Comparison of ENCODE assay signal across 8 cellular contexts in the genomic region with DNA sequence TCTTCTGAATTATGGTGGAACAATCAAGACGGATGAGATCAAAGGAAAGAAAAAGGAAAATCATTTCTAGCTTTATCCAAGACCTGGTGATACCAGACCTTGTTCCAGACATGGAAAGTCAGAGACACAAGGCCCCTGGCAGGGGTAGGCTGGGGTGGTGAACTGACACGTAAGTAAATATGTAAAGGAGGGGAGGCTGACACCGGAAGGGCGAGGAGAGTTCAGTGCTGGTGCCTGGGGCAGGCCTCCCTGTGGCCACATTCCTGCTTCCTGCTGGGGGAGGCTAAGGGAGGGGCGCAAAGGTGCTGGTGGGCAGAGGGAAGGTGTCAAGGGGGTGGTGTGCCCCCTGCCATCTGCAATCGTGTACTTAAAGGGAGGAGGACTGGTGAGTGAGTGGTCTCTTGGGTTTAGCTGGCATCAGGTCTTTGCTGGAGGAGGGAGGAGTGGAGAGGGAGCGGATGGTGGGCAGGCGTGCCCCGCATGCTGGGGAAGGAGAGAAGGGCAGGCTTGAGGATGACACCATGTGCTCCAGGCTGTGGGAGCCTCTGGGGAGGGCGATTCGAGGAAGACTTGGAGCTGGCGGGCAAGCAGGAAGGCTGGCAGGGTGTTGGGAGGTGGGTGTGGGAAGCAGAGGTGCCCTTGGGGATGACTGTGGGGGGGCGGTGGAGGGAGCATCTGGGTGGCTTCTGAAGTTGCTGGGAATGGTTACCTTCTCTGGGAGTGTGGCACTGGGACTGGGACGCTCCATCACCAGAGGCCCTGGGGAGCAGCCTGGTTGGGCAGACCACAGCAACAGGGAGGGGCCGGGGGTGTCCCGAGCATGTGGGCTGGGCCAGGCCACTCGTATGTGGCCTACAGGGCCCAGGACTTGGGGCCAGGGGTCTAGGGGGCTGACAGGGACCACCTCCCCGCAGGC. TPM values are rescaled to one million over a fixed set of nuclear protein-coding genes. Genes with fewer than 3 reads are reported as not detected.
A peak's percentile ranks its signal among the peaks of the same experiment; 100 is the strongest.
DNase-seq lines count a peak whose midpoint lies in the region; ATAC-seq and TF ChIP-seq lines count a peak whose summit lies in the region.

No MANE protein-coding gene starts in this region.

- 52 to 57% methylated on average over 13 to 17 of the region's 18 CpGs for WGBS in upper lobe of left lung, 2 donors

- H3K27me3 Mint-ChIP-seq in GM23338 (ENCODE audit: insufficient read depth, low read depth, poor library complexity) = peaks cover 8% of the 10 kb centered on the region

- no peak overlapping the region for H3K4me3 Mint-ChIP-seq in GM23338

- POLR2A ChIA-PET in GM10248 (lab: Yijun Ruan, JAX) = no interaction called here
- POLR2A ChIA-PET in RWPE1 (lab: Yijun Ruan, JAX; ENCODE audit: low non-redundant PET) = no interaction called here

- H3K36me3 Mint-ChIP-seq in GM23338 (ENCODE audit: low read depth) = no peaks in the 10 kb centered on the region

- no peaks in the 10 kb centered on the region for H3K9me2 ChIP-seq in GM23338 (ENCODE audit: insufficient read depth)

- no peaks in the 10 kb centered on the region for H3K9me3 Mint-ChIP-seq in GM23338

- intact Hi-C loops in breast epithelium (cut with DNase I; ENCODE audit: low total_unique reads) = no loop called here
- intact Hi-C loops in mucosa of descending colon (cut with DNase I, micrococcal nuclease) = no loop called here

- CTCF ChIA-PET in GM10248 (lab: Yijun Ruan, JAX) = interaction anchor here (0.9 to 2.3 kb wide), 4 partner anchors 16 to 31 kb away, joined by 3 to 9 read pairs (median 5); partner anchors contain the start of gene AFAP1
- CTCF ChIA-PET in RWPE1 (lab: Yijun Ruan, JAX) = interaction anchor here (0.6 kb wide), 2 partner anchors 38 to 166 kb away, joined by 3 read pairs; no protein-coding TSS in a partner anchor

- peak; percentile 17 for ATAC-seq in GM23338
- ATAC-seq in mucosa of descending colon = peak; percentile 72
- ATAC-seq in upper lobe of left lung (ENCODE audit: low FRiP score in 2 of 2) = peak in 1 of 2 donors; percentile 11

- DNase-seq in GM10248 (ENCODE audit: extremely low spot score) = peak; percentile 62
- DNase-seq in GM23338 (ENCODE audit: low spot score) = no peak
- peak; percentile 26 for DNase-seq in RWPE1 (ENCODE audit: low spot score)
- peak in 1 of 2 donors; percentile 27 for DNase-seq in breast epithelium (ENCODE audit: low spot score in 2 of 2)
- peak; percentile 75 to 86 (median 81) for DNase-seq in mucosa of descending colon
- peak in 1 of 2 donors; percentile 41 for DNase-seq in upper lobe of left lung
- DNase-seq in AG20443 (ENCODE audit: low spot score) = no peak
- DNase-seq in GDM1 (lab: John Stamatoyannopoulos, UW) = no peak

- TF ChIP-seq POLR2A in breast epithelium (IDR thresholded peaks at IDR 0.05) = no peak
- TF ChIP-seq POLR2A in upper lobe of left lung (IDR thresholded peaks at IDR 0.05) = no peak

- H3K4me3 ChIP-seq in GM23338 = no peak overlapping the region
- no peak overlapping the region for H3K4me3 ChIP-seq in breast epithelium
- no peak overlapping the region for H3K4me3 ChIP-seq in mucosa of descending colon
- H3K4me3 ChIP-seq in upper lobe of left lung = peak overlapping the region in 2 of 4 donors; percentile 8 to 31

- no peak overlapping the region for H3K4me2 ChIP-seq in GM23338

- H3F3A ChIP-seq in GM23338 (replicated peaks; ENCODE audit: low read depth) = no peaks in the 10 kb centered on the region

- H3K9me3 ChIP-seq in breast epithelium (no peaks in the 10 kb centered on the region), mucosa of descending colon (no peaks in the 10 kb centered on the region), upper lobe of left lung (no peaks in the 10 kb centered on the region)

- H3K27ac ChIP-seq in GM23338 (ENCODE audit: low read depth) (no peak overlapping the region), RWPE1 (peak overlapping the region; percentile 80), breast epithelium (peak overlapping the region; percentile 90 to 92), upper lobe of left lung (peak overlapping the region; percentile 70 to 84 (median 74))

- H3K4me1 Mint-ChIP-seq in GM23338 = peaks cover 22% of the 10 kb centered on the region

- TF ChIP-seq CTCF in GM10248 (IDR thresholded peaks at IDR 0.05; ENCODE audit: control extremely low read depth, extremely low read depth, low read depth, missing control alignments) (no peak), GM23338 (conservative IDR thresholded peaks at IDR 0.05; ENCODE audit: low read depth in 2 of 2) (no peak), RWPE1 (conservative IDR thresholded peaks at IDR 0.05; ENCODE audit: low read depth) (no peak), breast epithelium (IDR thresholded peaks at IDR 0.05) (no peak), mucosa of descending colon (IDR thresholded peaks at IDR 0.05) (no peak), upper lobe of left lung (IDR thresholded peaks at IDR 0.05) (no peak)

- TF ChIP-seq EP300 in upper lobe of left lung (IDR thresholded peaks at IDR 0.05) = no peak

- H3K79me2 ChIP-seq in GM23338 (replicated peaks; ENCODE audit: insufficient read depth) = no peaks in the 10 kb centered on the region

- H3K27me3 ChIP-seq in GM23338 (ENCODE audit: insufficient read depth) (no peaks in the 10 kb centered on the region), breast epithelium (no peaks in the 10 kb centered on the region), upper lobe of left lung (no peaks in the 10 kb centered on the region)

- H3K36me3 ChIP-seq in GM23338 (ENCODE audit: insufficient read depth) (no peaks in the 10 kb centered on the region), breast epithelium (no peaks in the 10 kb centered on the region), mucosa of descending colon (ENCODE audit: low read depth) (no peaks in the 10 kb centered on the region), upper lobe of left lung (no peaks in the 10 kb centered on the region)

- H3K27ac Mint-ChIP-seq in GM23338 = no peak overlapping the region

- H2AFZ ChIP-seq in GM23338 = no peak overlapping the region

- peaks cover 9% of the 10 kb centered on the region; the same call in 1 of the 2 replicates for H3K4me1 ChIP-seq in GM23338 (ENCODE audit: insufficient read depth)
- peaks cover 15 to 33% of the 10 kb centered on the region in 2 donors for H3K4me1 ChIP-seq in breast epithelium
- peaks cover 30% of the 10 kb centered on the region for H3K4me1 ChIP-seq in mucosa of descending colon (ENCODE audit: low read depth)
- H3K4me1 ChIP-seq in upper lobe of left lung = peaks cover 20 to 43% (median 39%) of the 10 kb centered on the region in 4 donors

- H4K20me1 ChIP-seq in GM23338 (replicated peaks; ENCODE audit: insufficient read depth) = no peaks in the 10 kb centered on the region; the same call in 1 of the 2 replicates

RNA-seq across cellular contexts. Expression of gene AFAP1, which starts 30.6 kb away (rescaled TPM):
- 21.5 and 25.9 TPM in 2 replicates for total RNA-seq in GM23338 (2014; rRNA removed; shearing (Covaris generic))
- 5.4 and 6.5 TPM in 2 replicates for polyA plus RNA-seq in GM23338 (2016; fragmentation: Nextera tagmentation; extraction: Ambion mirVana)
- total RNA-seq in breast epithelium (10 to 100 TPM; 14.5 to 21.6 (median 16.6) TPM), mucosa of descending colon (10 to 100 TPM; 31.4 to 59.1 (median 37.1) TPM), upper lobe of left lung (10 to 100 TPM; 10.9 to 26.7 (median 19.2) TPM)

Comparison
In these comparisons a context has a peak if more than half of its experiments do, and no peak if none do; other contexts are left out.
1. DNase-seq: peak in GM10248 (single experiment), RWPE1 (single experiment) and mucosa of descending colon (3 of 3); none in GM23338 (single experiment), AG20443 (single experiment) and GDM1 (single experiment).